ENCODE assay signal across 8 cellular contexts in genomic region chr15:76060098-76060989, GRCh38.
DNase-seq lines count a peak whose midpoint lies in the region; ATAC-seq and TF ChIP-seq lines count a peak whose summit lies in the region.

No MANE protein-coding gene starts in this region.

- no peak for TF ChIP-seq CTCF in HL-60 (IDR thresholded peaks at IDR 0.05; ENCODE audit: insufficient read depth, low read length)
- no peak for TF ChIP-seq CTCF in fibroblast of mammary gland (conservative IDR thresholded peaks at IDR 0.05; ENCODE audit: control insufficient read depth, insufficient read depth, low read depth, low read length)

- H3K27me3 ChIP-seq in HL-60 (ENCODE audit: insufficient read depth, poor library complexity, severe bottlenecking) = peaks cover 3% of the 10 kb centered on the region

- no peak overlapping the region for H3K27ac ChIP-seq in HL-60 (replicated peaks)

- ATAC-seq in GM19395 (IDR thresholded peaks at IDR 0.05; ENCODE audit: unreplicated experiment) (no peak), HG03095 (IDR thresholded peaks at IDR 0.05; ENCODE audit: unreplicated experiment) (no peak), GM21526 (IDR thresholded peaks at IDR 0.05; ENCODE audit: low FRiP score, unreplicated experiment) (no peak)

- DNase-seq in HL-60 (ENCODE audit: low read depth in 1 of 2, low spot score in 1 of 2) (no peak), fibroblast of mammary gland (ENCODE audit: low read depth) (no peak), retina (peak; percentile 81), hepatic stellate cell (ENCODE audit: low spot score) (no peak)
- DNase-seq in activated CD4-positive, alpha-beta T cell treated with anti-CD3 and anti-CD28 coated beads, Interleukin-2, amount 50 U/mL, for 48 hours = peak; percentile 40 to 56

- peak overlapping the region; percentile 62 for H3K4me3 ChIP-seq in HL-60 (replicated peaks; ENCODE audit: insufficient read depth, low read length)
- H3K4me3 ChIP-seq in fibroblast of mammary gland (ENCODE audit: control insufficient read depth, low read depth, low read length) = peak overlapping the region; percentile 29

Comparison
In these comparisons a context has a peak if more than half of its experiments do, and no peak if none do; other contexts are left out.
1. DNase-seq: peak in activated CD4-positive, alpha-beta T cell treated with anti-CD3 and anti-CD28 coated beads, Interleukin-2, amount 50 U/mL, for 48 hours (2 of 2) and retina (single experiment); none in HL-60 (0 of 2), fibroblast of mammary gland (single experiment) and hepatic stellate cell (single experiment).